Comparison of ENCODE assay signal across 1 cellular context in the genomic region with DNA sequence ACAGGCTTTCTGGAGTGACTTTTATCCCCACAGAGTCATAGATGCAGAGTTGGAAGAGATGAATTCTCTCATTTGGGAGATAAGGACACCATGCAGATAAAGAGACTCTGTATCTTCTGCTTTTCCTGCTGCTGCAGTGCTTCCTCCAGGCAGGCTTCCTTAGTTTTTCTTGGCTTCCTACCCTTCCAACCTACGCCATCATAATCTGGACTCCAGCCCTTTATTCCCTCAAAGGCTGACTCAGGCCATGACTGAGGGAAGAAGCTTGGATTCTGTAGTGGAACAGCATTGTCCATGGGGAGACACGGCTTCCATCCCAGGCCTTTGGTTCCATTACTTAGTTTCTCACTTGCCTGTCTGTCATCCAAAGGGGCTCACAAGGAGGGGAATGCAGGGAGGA.
TF ChIP-seq lines count a peak whose summit lies in the region.

No MANE protein-coding gene starts in this region.

TF ChIP-seq in IMR-90, 13 proteins besides CTCF, POLR2A, EP300 and RAD21:
- no peak for TF ChIP-seq FOS (IDR thresholded peaks at IDR 0.05; ENCODE audit: low read depth, low read length)
- TF ChIP-seq, protein P1, sequence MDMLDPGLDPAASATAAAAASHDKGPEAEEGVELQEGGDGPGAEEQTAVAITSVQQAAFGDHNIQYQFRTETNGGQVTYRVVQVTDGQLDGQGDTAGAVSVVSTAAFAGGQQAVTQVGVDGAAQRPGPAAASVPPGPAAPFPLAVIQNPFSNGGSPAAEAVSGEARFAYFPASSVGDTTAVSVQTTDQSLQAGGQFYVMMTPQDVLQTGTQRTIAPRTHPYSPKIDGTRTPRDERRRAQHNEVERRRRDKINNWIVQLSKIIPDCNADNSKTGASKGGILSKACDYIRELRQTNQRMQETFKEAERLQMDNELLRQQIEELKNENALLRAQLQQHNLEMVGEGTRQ (IDR thresholded peaks at IDR 0.05; ENCODE audit: low read depth, low read length), result no peak
- TF ChIP-seq, protein P2, sequence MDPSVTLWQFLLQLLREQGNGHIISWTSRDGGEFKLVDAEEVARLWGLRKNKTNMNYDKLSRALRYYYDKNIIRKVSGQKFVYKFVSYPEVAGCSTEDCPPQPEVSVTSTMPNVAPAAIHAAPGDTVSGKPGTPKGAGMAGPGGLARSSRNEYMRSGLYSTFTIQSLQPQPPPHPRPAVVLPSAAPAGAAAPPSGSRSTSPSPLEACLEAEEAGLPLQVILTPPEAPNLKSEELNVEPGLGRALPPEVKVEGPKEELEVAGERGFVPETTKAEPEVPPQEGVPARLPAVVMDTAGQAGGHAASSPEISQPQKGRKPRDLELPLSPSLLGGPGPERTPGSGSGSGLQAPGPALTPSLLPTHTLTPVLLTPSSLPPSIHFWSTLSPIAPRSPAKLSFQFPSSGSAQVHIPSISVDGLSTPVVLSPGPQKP (IDR thresholded peaks at IDR 0.05; ENCODE audit: borderline replicate concordance, low read depth, low read length), result no peak
- TF ChIP-seq MAFK (IDR thresholded peaks at IDR 0.05; ENCODE audit: low read depth, low read length), result no peak
- TF ChIP-seq SMC3 (IDR thresholded peaks at IDR 0.05; ENCODE audit: low read depth, low read length), result no peak
- no peak for TF ChIP-seq MAZ (IDR thresholded peaks at IDR 0.05; ENCODE audit: borderline replicate concordance, low read depth, low read length)
- no peak for TF ChIP-seq NFE2L2 (IDR thresholded peaks at IDR 0.05; ENCODE audit: low read depth, low read length)
- TF ChIP-seq CEBPB (IDR thresholded peaks at IDR 0.05; ENCODE audit: low read depth, low read length), result no peak
- TF ChIP-seq RFX5 (IDR thresholded peaks at IDR 0.05; ENCODE audit: low read depth, low read length), result no peak
- no peak for TF ChIP-seq BHLHE40 (IDR thresholded peaks at IDR 0.05; ENCODE audit: low read depth, low read length)
- no peak for TF ChIP-seq CHD1 (IDR thresholded peaks at IDR 0.05; ENCODE audit: low read depth, low read length)
